In the genomic region with DNA sequence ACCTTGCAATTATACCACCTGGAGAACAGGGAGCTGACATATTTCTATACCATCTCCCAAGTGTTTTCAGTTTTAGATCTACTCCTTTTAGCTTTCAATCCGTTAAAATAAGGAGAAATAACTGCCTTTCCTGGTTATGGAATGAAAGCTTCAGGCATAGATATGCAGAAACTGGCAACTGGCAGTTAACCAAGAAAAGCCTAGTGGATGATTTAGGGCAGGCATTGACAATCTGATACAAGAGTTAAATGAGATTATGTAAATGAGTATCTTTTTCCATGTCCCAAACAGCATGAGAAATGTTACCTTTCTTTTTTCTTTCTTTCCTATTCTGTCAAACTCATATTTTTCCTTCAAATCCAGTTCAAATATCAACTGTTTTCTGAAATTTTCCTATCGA, we compare ENCODE assay signal across 25 cellular contexts.
"Had no signal": no experiment of that assay in that cellular context is flagged by ENCODE, and none has a peak within 500 bp of the region (broad histone marks: within the 10 kb centered on the region; RNA-seq: fewer than 3 reads in every experiment).

No MANE protein-coding gene starts in this region.

- H3K27me3 Mint-ChIP-seq: activated B cell treated with CpG ODN at 0.5 μM for 24 hours; activated CD8-positive, alpha-beta T cell treated with anti-CD3 and anti-CD28 coated beads for 36 hours; natural killer cell treated with Interleukin-12 subunit alpha and Interleukin-12 subunit beta and Interleukin-15 and Interleukin-18, amount 100 ng/mL, for 72 hours; stimulated activated naive B cell treated with anti-CD40 and anti-IgM and Interleukin-4, amounts not matched to agents 10 μg/mL and 1 μg/mL and 100 μg/mL, for 72 hours had no signal

- DNase-seq: activated B cell treated with CpG ODN at 0.5 μM for 24 hours; activated CD4-positive, alpha-beta T cell treated with anti-CD3 and anti-CD28 coated beads, Interleukin-2, amount 50 U/mL, for 1 hour; activated CD8-positive, alpha-beta T cell treated with anti-CD3 and anti-CD28 coated beads for 36 hours; activated naive CD4-positive, alpha-beta T cell; activated T-cell treated with anti-CD3 and anti-CD28 coated beads, Interleukin-2, amount 50 U/mL, for 48 hours; colonic mucosa; dorsolateral prefrontal cortex; effector memory CD4-positive, alpha-beta T cell; head of caudate nucleus; hippocampal formation; left lung; mesendoderm; posterior cingulate gyrus; right cardiac atrium; stimulated activated CD4-positive, alpha-beta T cell treated with anti-CD3 and anti-CD28 coated beads, Interleukin-15, amount 100 ng/mL, for 24 hours; stimulated activated CD4-positive, alpha-beta T cell treated with anti-CD3 and anti-CD28 coated beads, Interleukin-2, amount 100 ng/mL, for 24 hours; stimulated activated naive B cell treated with anti-CD40 and anti-IgM and Interleukin-4, amounts not matched to agents 10 μg/mL and 1 μg/mL and 100 μg/mL, for 72 hours; stomach; tibial artery; upper lobe of right lung had no signal

- H3K27ac Mint-ChIP-seq: activated B cell treated with CpG ODN at 0.5 μM for 24 hours; activated CD8-positive, alpha-beta T cell treated with anti-CD3 and anti-CD28 coated beads for 36 hours; activated naive CD4-positive, alpha-beta T cell treated with anti-CD3 and anti-CD28 coated beads, Interleukin-2, amount 50 U/mL, for 72 hours; natural killer cell treated with Interleukin-12 subunit alpha and Interleukin-12 subunit beta and Interleukin-15 and Interleukin-18, amount 100 ng/mL, for 72 hours; T-helper 2 cell treated with Interferon-gamma antibody and Interleukin-4, amounts not matched to agents 5 μg/mL and 100 μg/mL, for 36 hours had no signal

- H3K36me3 ChIP-seq: colonic mucosa, left lung, stomach, suprapubic skin, tibial artery, upper lobe of right lung had no signal

- H3K27ac ChIP-seq: colonic mucosa, left lung, stomach, suprapubic skin, tibial artery, upper lobe of right lung had no signal

- H3K36me3 Mint-ChIP-seq: activated naive CD4-positive, alpha-beta T cell treated with anti-CD3 and anti-CD28 coated beads, Interleukin-2, amount 50 U/mL, for 72 hours; natural killer cell treated with Interleukin-12 subunit alpha and Interleukin-12 subunit beta and Interleukin-15 and Interleukin-18, amount 100 ng/mL, for 72 hours; stimulated activated naive B cell treated with anti-CD40 and anti-IgM and Interleukin-4, amounts not matched to agents 10 μg/mL and 1 μg/mL and 100 μg/mL, for 72 hours had no signal

- H3K4me1 Mint-ChIP-seq: activated B cell treated with CpG ODN at 0.5 μM for 24 hours; stimulated activated naive B cell treated with anti-CD40 and anti-IgM and Interleukin-4, amounts not matched to agents 10 μg/mL and 1 μg/mL and 100 μg/mL, for 72 hours had no signal

- H3K9me3 Mint-ChIP-seq: T-helper 2 cell treated with Interferon-gamma antibody and Interleukin-4, amounts not matched to agents 5 μg/mL and 100 μg/mL, for 36 hours had no signal

- H3K4me1 ChIP-seq: colonic mucosa, left lung, stomach, suprapubic skin, tibial artery, upper lobe of right lung had no signal

- H3K4me3 ChIP-seq: colonic mucosa, dorsolateral prefrontal cortex, left lung, lung, stomach, suprapubic skin, tibial artery, upper lobe of right lung had no signal

- ATAC-seq: activated CD8-positive, alpha-beta T cell treated with anti-CD3 and anti-CD28 coated beads for 36 hours; activated naive CD4-positive, alpha-beta T cell treated with anti-CD3 and anti-CD28 coated beads, Interleukin-2, amount 50 U/mL, for 72 hours; left lung; natural killer cell treated with Interleukin-12 subunit alpha and Interleukin-12 subunit beta and Interleukin-15 and Interleukin-18, amount 100 ng/mL, for 72 hours; right cardiac atrium; stimulated activated naive B cell treated with anti-CD40 and anti-IgM and Interleukin-4, amounts not matched to agents 10 μg/mL and 1 μg/mL and 100 μg/mL, for 72 hours; upper lobe of right lung had no signal

- H3K27me3 ChIP-seq: colonic mucosa, dorsolateral prefrontal cortex, left lung, stomach, suprapubic skin, tibial artery, upper lobe of right lung had no signal

- H3K4me3 Mint-ChIP-seq: activated B cell treated with CpG ODN at 0.5 μM for 24 hours; activated CD8-positive, alpha-beta T cell treated with anti-CD3 and anti-CD28 coated beads for 36 hours; natural killer cell treated with Interleukin-12 subunit alpha and Interleukin-12 subunit beta and Interleukin-15 and Interleukin-18, amount 100 ng/mL, for 72 hours; stimulated activated naive B cell treated with anti-CD40 and anti-IgM and Interleukin-4, amounts not matched to agents 10 μg/mL and 1 μg/mL and 100 μg/mL, for 72 hours; T-helper 2 cell treated with Interferon-gamma antibody and Interleukin-4, amounts not matched to agents 5 μg/mL and 100 μg/mL, for 36 hours had no signal
